Comparison of ENCODE assay signal across 14 cellular contexts in the genomic region with DNA sequence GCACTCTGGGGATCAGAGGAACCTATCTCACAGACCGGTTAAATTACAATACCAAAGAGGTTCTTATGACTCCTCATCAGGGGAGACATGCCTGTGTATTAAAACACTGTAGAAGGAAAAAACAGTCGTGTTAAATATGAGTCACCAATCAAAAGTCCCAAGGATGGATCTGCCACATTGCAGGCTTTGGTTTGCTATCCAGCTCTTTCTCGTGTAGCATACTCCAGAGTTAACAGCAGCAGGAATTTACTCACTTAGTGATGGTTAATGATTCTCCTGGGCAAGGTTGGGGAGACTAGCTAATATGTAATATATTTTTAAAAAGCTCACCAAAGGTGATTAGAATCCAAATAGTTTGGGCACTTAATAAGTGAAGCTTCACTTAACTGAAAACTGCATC.
A peak's percentile ranks its signal among the peaks of the same experiment; 100 is the strongest.
DNase-seq lines count a peak whose midpoint lies in the region; ATAC-seq and TF ChIP-seq lines count a peak whose summit lies in the region.
"Had no signal": no experiment of that assay in that cellular context is flagged by ENCODE, and none has a peak within 500 bp of the region (broad histone marks: within the 10 kb centered on the region; RNA-seq: fewer than 3 reads in every experiment).

No MANE protein-coding gene starts in this region.

- TF ChIP-seq CTCF in foreskin keratinocyte (conservative IDR thresholded peaks at IDR 0.05) (no peak), spleen (IDR thresholded peaks at IDR 0.05 in 8 of 11, conservative IDR thresholded peaks at IDR 0.05 in 3 of 11) (no peak)

- WGBS in spleen, 5 donors: 81 to 93% (median 86%) methylated on average over 3 of the region's 3 CpGs

- H3K4me3 ChIP-seq in spleen: no peak overlapping the region
- H3K4me3 ChIP-seq: sigmoid colon had no signal

- no peak for TF ChIP-seq POLR2A in spleen (IDR thresholded peaks at IDR 0.05)

- peaks cover 3% of the 10 kb centered on the region for H3K4me1 ChIP-seq in foreskin keratinocyte
- H3K4me1 ChIP-seq in spleen: no peaks in the 10 kb centered on the region

- H3K27me3 ChIP-seq in foreskin keratinocyte: no peaks in the 10 kb centered on the region
- no peaks in the 10 kb centered on the region for H3K27me3 ChIP-seq in spleen (replicated peaks in 1 of 7)
- H3K27me3 ChIP-seq: sigmoid colon had no signal

- ATAC-seq in foreskin keratinocyte (peak; percentile 49), GM21576 (IDR thresholded peaks at IDR 0.05; ENCODE audit: unreplicated experiment) (no peak)
- ATAC-seq: HCT116; naive thymus-derived CD4-positive, alpha-beta T cell had no signal

- H3K27ac ChIP-seq in foreskin keratinocyte (no peak overlapping the region), spleen (no peak overlapping the region)
- H3K27ac ChIP-seq: sigmoid colon had no signal

- H3K9me3 ChIP-seq in spleen: no peaks in the 10 kb centered on the region
- H3K9me3 ChIP-seq: sigmoid colon had no signal

- DNase-seq in GM03348 (ENCODE audit: low spot score) (peak; percentile 31), amniotic epithelial cell (ENCODE audit: low read depth) (peak; percentile 29), foreskin keratinocyte (peak; percentile 12 to 32), renal cortical epithelial cell (ENCODE audit: low read depth) (peak; percentile 99), spleen (no peak), NCI-H2107 treated with DMSO at 0.1 percent for 48 hours (lab: John Stamatoyannopoulos, UW; ENCODE audit: unreplicated experiment) (no peak), NCI-H774 (lab: John Stamatoyannopoulos, UW) (no peak)
- DNase-seq: activated B cell treated with CpG ODN at 0.5 μM for 24 hours; CD8-positive, alpha-beta memory T cell; naive thymus-derived CD4-positive, alpha-beta T cell; NCI-H1092; sigmoid colon had no signal

- intact Hi-C loops in spleen (cut with DNase I; ENCODE audit: low total_unique reads): no loop called here

- peaks cover 0 to 6% (median 0%) of the 10 kb centered on the region in 6 donors for H3K36me3 ChIP-seq in spleen
- H3K36me3 ChIP-seq: sigmoid colon had no signal

Comparison
In these comparisons a context has a peak if more than half of its experiments do, and no peak if none do; other contexts are left out.
1. DNase-seq: peak in GM03348 (single experiment), amniotic epithelial cell (single experiment), foreskin keratinocyte (2 of 2) and renal cortical epithelial cell (single experiment); none in spleen (single experiment), NCI-H2107 treated with DMSO at 0.1 percent for 48 hours (single experiment) and NCI-H774 (single experiment).